Comparison of ENCODE assay signal across 8 cellular contexts in the genomic region with DNA sequence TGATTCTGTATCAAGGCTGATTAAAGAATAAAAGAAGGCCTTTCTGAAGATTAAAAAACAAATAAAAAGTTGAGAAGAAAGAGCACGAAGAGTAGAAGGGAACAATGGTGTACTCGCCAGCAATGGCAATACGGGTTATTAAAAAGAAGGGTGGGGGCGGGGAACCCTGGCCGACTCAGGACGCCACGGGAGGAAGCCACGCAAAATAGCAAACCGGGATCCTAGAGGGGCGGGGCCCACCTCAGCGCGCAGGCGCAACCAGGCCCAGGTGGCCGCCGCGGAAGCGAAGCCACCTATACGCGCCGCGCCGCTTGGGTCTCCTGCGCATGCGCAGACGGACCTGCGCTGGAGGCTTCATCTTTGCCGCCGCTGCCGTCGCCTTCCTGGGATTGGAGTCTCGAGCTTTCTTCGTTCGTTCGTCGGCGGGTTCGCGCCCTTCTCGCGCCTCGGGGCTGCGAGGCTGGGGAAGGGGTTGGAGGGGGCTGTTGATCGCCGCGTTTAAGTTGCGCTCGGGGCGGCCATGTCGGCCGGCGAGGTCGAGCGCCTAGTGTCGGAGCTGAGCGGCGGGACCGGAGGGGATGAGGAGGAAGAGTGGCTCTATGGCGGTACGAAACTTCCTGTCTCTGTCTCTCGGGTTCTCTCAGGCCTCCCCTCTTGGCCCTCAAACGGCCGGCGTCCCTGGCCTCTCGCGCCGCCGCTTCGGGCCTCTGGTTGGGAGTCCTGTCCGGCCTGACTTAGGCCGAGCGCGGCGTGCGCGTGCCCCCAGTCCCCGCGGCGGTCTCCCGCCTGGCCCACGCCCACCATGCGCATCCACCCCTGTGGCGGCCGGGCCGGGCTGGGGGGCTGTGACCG.
DNase-seq lines count a peak whose midpoint lies in the region; ATAC-seq and TF ChIP-seq lines count a peak whose summit lies in the region.

A gene with protein sequence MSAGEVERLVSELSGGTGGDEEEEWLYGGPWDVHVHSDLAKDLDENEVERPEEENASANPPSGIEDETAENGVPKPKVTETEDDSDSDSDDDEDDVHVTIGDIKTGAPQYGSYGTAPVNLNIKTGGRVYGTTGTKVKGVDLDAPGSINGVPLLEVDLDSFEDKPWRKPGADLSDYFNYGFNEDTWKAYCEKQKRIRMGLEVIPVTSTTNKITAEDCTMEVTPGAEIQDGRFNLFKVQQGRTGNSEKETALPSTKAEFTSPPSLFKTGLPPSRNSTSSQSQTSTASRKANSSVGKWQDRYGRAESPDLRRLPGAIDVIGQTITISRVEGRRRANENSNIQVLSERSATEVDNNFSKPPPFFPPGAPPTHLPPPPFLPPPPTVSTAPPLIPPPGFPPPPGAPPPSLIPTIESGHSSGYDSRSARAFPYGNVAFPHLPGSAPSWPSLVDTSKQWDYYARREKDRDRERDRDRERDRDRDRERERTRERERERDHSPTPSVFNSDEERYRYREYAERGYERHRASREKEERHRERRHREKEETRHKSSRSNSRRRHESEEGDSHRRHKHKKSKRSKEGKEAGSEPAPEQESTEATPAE (plus strand): TSS at position 323 of the 852 bp plus-strand sequence. CDS start 198 bp downstream, at position 521.

- H3K27ac ChIP-seq in cingulate gyrus (ENCODE audit: low read depth, low read length) = peak within 1 kb of the TSS; percentile 70

- ATAC-seq in HG03432 (IDR thresholded peaks at IDR 0.05; ENCODE audit: unreplicated experiment) = peak; percentile 92

- DNase-seq in AML-193 (lab: John Stamatoyannopoulos, UW) (peak; percentile 80 to 84), NCI-H510A (lab: John Stamatoyannopoulos, UW) (peak; percentile 92), kidney glomerular epithelial cell (lab: John Stamatoyannopoulos, UW) (peak; percentile 92)
- DNase-seq in activated CD4-positive, alpha-beta T cell treated with anti-CD3 and anti-CD28 coated beads for 4 hours = peak; percentile 94 to 96
- peak; percentile 90 to 95 for DNase-seq in stimulated activated CD4-positive, alpha-beta T cell treated with anti-CD3 and anti-CD28 coated beads, Interleukin-1b, Interleukin-23, amount 100 ng/mL, for 1 hour (ENCODE audit: low read depth in 2 of 2)

- peak; percentile 93 for TF ChIP-seq POLR2A in GM19099 (IDR thresholded peaks at IDR 0.05; ENCODE audit: extremely low read depth, insufficient read length, low read depth)

Comparison
In these comparisons a context has a peak if more than half of its experiments do, and no peak if none do; other contexts are left out.
1. Peak in every context shown above with its lines: DNase-seq, ATAC-seq and H3K27ac ChIP-seq.